ENCODE assay signal across 8 cellular contexts in the genomic region with DNA sequence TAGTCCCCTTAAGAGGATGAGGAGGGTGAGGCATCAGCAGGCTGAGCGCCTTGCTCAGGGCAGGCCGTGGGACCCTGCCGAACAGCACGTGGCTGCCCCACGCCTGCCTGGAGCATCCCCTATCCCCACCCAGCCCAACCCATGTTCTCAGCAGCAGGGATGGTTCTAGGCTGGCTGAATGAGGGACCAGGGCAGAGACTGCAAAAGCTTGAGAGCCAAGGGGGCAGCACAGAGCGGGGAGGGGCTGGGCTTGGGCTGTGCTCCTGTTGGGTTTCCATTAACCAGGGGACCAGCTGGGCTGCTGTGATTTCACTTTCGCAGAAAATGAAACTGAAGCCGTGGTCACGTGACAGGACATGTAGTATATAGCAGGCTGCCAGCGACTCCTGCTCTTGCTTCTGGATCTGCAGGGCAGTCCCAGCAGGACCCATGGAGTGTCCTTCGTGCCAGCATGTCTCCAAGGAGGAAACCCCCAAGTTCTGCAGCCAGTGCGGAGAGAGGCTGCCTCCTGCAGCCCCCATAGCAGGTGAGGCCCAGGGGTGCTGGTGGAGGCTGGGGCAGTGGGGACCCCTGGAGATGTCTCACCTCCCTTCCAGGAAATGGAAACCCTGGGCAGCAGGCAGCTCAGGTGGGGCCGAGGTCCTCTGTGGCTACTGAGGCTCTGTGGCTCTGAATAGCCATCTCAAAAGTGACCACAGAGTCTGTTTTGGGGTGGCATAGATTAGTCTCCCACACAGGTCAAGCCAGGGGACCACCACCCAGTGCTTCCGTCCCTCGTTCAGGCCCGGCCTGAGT. TPM values are rescaled to one million over a fixed set of nuclear protein-coding genes. Genes with fewer than 3 reads are reported as not detected.
DNase-seq lines count a peak whose midpoint lies in the region; ATAC-seq, FAIRE-seq and TF ChIP-seq lines count a peak whose summit lies in the region.

No MANE protein-coding gene starts in this region.

- H3K4me1 ChIP-seq in stomach smooth muscle (ENCODE audit: control insufficient read depth, insufficient read depth, low read length) = peaks cover 37% of the 10 kb centered on the region

- FAIRE-seq in urothelium cell line (lab: Jason Lieb, UNC) = no peak

- no peaks in the 10 kb centered on the region for H3K27me3 ChIP-seq in stomach smooth muscle (ENCODE audit: control insufficient read depth in 1 of 2, insufficient read depth in 2 of 2, low read length in 2 of 2)

- H3K27ac Mint-ChIP-seq in neural crest cell (ENCODE audit: unreplicated experiment) = no peak overlapping the region

- H3K36me3 Mint-ChIP-seq in neural crest cell (ENCODE audit: low read depth) = peaks cover 5% of the 10 kb centered on the region

- H3K4me3 ChIP-seq in stomach smooth muscle (ENCODE audit: low read length in 2 of 2) = peak overlapping the region; percentile 71 to 80

- H3K4me1 Mint-ChIP-seq in neural crest cell = peaks cover 26% of the 10 kb centered on the region

- peak overlapping the region; percentile 82 for H3K27ac ChIP-seq in stomach smooth muscle (ENCODE audit: low read length)

- H3K4me3 Mint-ChIP-seq in neural crest cell = peak overlapping the region; percentile 72

- H3K9ac ChIP-seq in stomach smooth muscle (ENCODE audit: low read length in 2 of 2) = peak overlapping the region; percentile 47 to 51

- ATAC-seq in HG02571 (IDR thresholded peaks at IDR 0.05; ENCODE audit: unreplicated experiment) = peak; percentile 35

- peak; percentile 95 for DNase-seq in NCI-H2196 treated with DMSO at 0.1 percent for 48 hours (lab: John Stamatoyannopoulos, UW; ENCODE audit: unreplicated experiment)
- peak; percentile 51 to 71 for DNase-seq in activated CD8-positive, alpha-beta memory T cell treated with anti-CD3 and anti-CD28 coated beads for 1 hour (ENCODE audit: extremely low read depth in 1 of 2, low read depth in 1 of 2)
- DNase-seq in erythroblast (lab: John Stamatoyannopoulos, UW) = peak; percentile 75 to 85
- no peak for DNase-seq in neural crest cell (ENCODE audit: low read depth, low spot score)
- no peak for DNase-seq in urothelium cell line (ENCODE audit: low spot score)

- TF ChIP-seq POLR2A in GM10847 (IDR thresholded peaks at IDR 0.05; ENCODE audit: extremely low read depth, insufficient read length) (peak; percentile 97), erythroblast (IDR thresholded peaks at IDR 0.05; ENCODE audit: low read length) (peak; percentile 47)

- H3K27me3 Mint-ChIP-seq in neural crest cell (ENCODE audit: low read depth) = peaks cover 5% of the 10 kb centered on the region

- no peaks in the 10 kb centered on the region for H3K9me3 ChIP-seq in stomach smooth muscle (ENCODE audit: control insufficient read depth in 2 of 2, low read length in 2 of 2)

- H3K36me3 ChIP-seq in stomach smooth muscle (ENCODE audit: control insufficient read depth in 2 of 2, insufficient read depth in 2 of 2, low read length in 2 of 2) = peaks cover 3 to 9% of the 10 kb centered on the region in 2 donors

- no peak for TF ChIP-seq CTCF in neural crest cell (conservative IDR thresholded peaks at IDR 0.05)

- H3K9me3 Mint-ChIP-seq in neural crest cell = no peaks in the 10 kb centered on the region

RNA-seq across cellular contexts. Expression of a gene that starts 2.8 kb away (rescaled TPM):
- total RNA-seq in neural crest cell = 29.6 and 31.9 TPM in 2 replicates

RNA-seq across cellular contexts. Expression of a gene that starts 43.2 kb away (rescaled TPM):
- 23.6 and 27.7 TPM in 2 replicates for total RNA-seq in neural crest cell

RNA-seq across cellular contexts. Expression of a gene that starts 43.3 kb away (rescaled TPM):
- total RNA-seq in neural crest cell = 31.8 and 32.8 TPM in 2 replicates

Comparison
In these comparisons a context has a peak if more than half of its experiments do, and no peak if none do; other contexts are left out.
1. DNase-seq: peak in NCI-H2196 treated with DMSO at 0.1 percent for 48 hours (single experiment), activated CD8-positive, alpha-beta memory T cell treated with anti-CD3 and anti-CD28 coated beads for 1 hour (2 of 2) and erythroblast (2 of 2); none in neural crest cell (single experiment) and urothelium cell line (single experiment).